8 cellular contexts compared by ENCODE assay signal in the genomic region with DNA sequence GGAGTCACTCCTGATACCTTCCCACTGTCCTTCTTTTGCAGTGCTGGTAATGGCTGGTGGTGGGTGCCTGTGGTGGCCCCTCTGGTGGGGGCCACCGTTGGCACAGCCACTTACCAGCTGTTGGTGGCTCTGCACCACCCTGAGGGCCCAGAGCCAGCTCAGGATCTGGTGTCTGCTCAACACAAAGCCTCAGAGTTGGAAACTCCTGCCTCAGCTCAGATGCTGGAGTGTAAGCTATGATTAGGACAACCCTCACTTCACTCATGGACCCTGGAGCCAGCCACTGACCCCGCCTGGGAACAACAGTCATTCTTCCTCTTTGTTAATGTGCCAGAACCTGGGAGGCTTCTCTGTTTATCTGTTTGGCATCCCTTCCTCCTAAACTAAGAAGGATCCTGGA. TPM values are rescaled to one million over a fixed set of nuclear protein-coding genes. Genes with fewer than 3 reads are reported as not detected.
DNase-seq lines count a peak whose midpoint lies in the region; ATAC-seq and TF ChIP-seq lines count a peak whose summit lies in the region.

No MANE protein-coding gene starts in this region.

- no peak overlapping the region for H3K27ac ChIP-seq in RWPE2 (ENCODE audit: poor library complexity, severe bottlenecking)
- peak overlapping the region; percentile 99 to 100 (median 99) for H3K27ac ChIP-seq in esophagus muscularis mucosa (replicated peaks in 1 of 4)

- H3K36me3 ChIP-seq in ES-I3 (ENCODE audit: insufficient read depth, low read length), result no peaks in the 10 kb centered on the region
- no peaks in the 10 kb centered on the region for H3K36me3 ChIP-seq in RWPE2 (ENCODE audit: low read depth)
- no peaks in the 10 kb centered on the region for H3K36me3 ChIP-seq in esophagus muscularis mucosa

- intact Hi-C loops in esophagus muscularis mucosa (cut with DNase I), result loop anchor here (5.0 kb wide), 1 partner anchor 52 kb away; the partner anchor contains the start of gene HAX1

- H3K9ac ChIP-seq in ES-I3 (ENCODE audit: low read depth, low read length), result peak overlapping the region; percentile 82; the same call in 1 of the 2 replicates

- whole genome bisulfite sequencing in esophagus muscularis mucosa, result 100% methylated on average over 1 of the region's 2 CpGs

- peak overlapping the region; percentile 55 for H3K4me3 ChIP-seq in RWPE2 (ENCODE audit: severe bottlenecking)
- H3K4me3 ChIP-seq in esophagus muscularis mucosa, result peak overlapping the region; percentile 88 to 99 (median 96)
- peak overlapping the region; percentile 78 for H3K4me3 ChIP-seq in retinal pigment epithelial cell (ENCODE audit: low read length)

- H3K27me3 ChIP-seq in RWPE2 (ENCODE audit: insufficient read depth, poor library complexity, severe bottlenecking), result no peaks in the 10 kb centered on the region
- no peaks in the 10 kb centered on the region for H3K27me3 ChIP-seq in esophagus muscularis mucosa

- ATAC-seq in RWPE2 (ENCODE audit: low read depth) (no peak), HG02852 (IDR thresholded peaks at IDR 0.05; ENCODE audit: unreplicated experiment) (no peak)

- peaks cover 18% of the 10 kb centered on the region for H3K4me1 ChIP-seq in ES-I3 (ENCODE audit: insufficient read depth, low read length)
- peaks cover 24% of the 10 kb centered on the region for H3K4me1 ChIP-seq in RWPE2 (ENCODE audit: insufficient read depth, poor library complexity, severe bottlenecking)
- H3K4me1 ChIP-seq in esophagus muscularis mucosa, result peaks cover 34 to 45% (median 43%) of the 10 kb centered on the region in 4 donors

- no peaks in the 10 kb centered on the region for H3K9me3 ChIP-seq in ES-I3 (ENCODE audit: control insufficient read depth, insufficient read depth, low read length)
- H3K9me3 ChIP-seq in RWPE2 (ENCODE audit: severe bottlenecking), result no peaks in the 10 kb centered on the region
- H3K9me3 ChIP-seq in esophagus muscularis mucosa, result no peaks in the 10 kb centered on the region

- TF ChIP-seq EP300 in esophagus muscularis mucosa (IDR thresholded peaks at IDR 0.05), result no peak

- TF ChIP-seq POLR2A in esophagus muscularis mucosa (IDR thresholded peaks at IDR 0.05; ENCODE audit: low read depth), result no peak

- DNase-seq in RWPE2 (ENCODE audit: low spot score) (no peak), esophagus muscularis mucosa (ENCODE audit: extremely low spot score) (no peak), retinal pigment epithelial cell (ENCODE audit: low read depth) (no peak), A172 (ENCODE audit: low spot score) (no peak), NCI-H524 treated with DMSO at 0.1 percent for 48 hours (lab: John Stamatoyannopoulos, UW) (no peak), anterior cingulate cortex (lab: John Stamatoyannopoulos, UW) (no peak)

- TF ChIP-seq CTCF in RWPE2 (IDR thresholded peaks at IDR 0.05; ENCODE audit: poor library complexity, severe bottlenecking), result no peak
- TF ChIP-seq CTCF in esophagus muscularis mucosa (IDR thresholded peaks at IDR 0.05), result no peak
- no peak for TF ChIP-seq CTCF in retinal pigment epithelial cell (conservative IDR thresholded peaks at IDR 0.05; ENCODE audit: low read depth, low read length)

RNA-seq across cellular contexts. Expression of gene ATP8B2, which starts 1.1 kb away (rescaled TPM):
- 100 to 1,000 TPM; 108 to 178 (median 128) TPM for total RNA-seq in esophagus muscularis mucosa
- total RNA-seq in A172 (2014; rRNA removed; shearing (Covaris generic)), result 93.9 and 129 TPM in 2 replicates

RNA-seq across cellular contexts. Expression of gene AQP10, which starts 3.3 kb away (rescaled TPM):
- not detected for total RNA-seq in esophagus muscularis mucosa
- total RNA-seq in A172 (2014; rRNA removed; shearing (Covaris generic)), result not detected in 2 replicates

RNA-seq across cellular contexts. Expression of gene HAX1, which starts 51.8 kb away (rescaled TPM):
- total RNA-seq in esophagus muscularis mucosa, result 100 to 1,000 TPM in 2 of 4 donors, 10 to 100 TPM in 2; 71.0 to 127 (median 104) TPM
- total RNA-seq in A172 (2014; rRNA removed; shearing (Covaris generic)), result 210 and 220 TPM in 2 replicates
